ENCODE assay signal across 18 cellular contexts in genomic region chr19:18898533-18899408, GRCh38. TPM values are rescaled to one million over a fixed set of nuclear protein-coding genes. Genes with fewer than 3 reads are reported as not detected.
A peak's percentile ranks its signal among the peaks of the same experiment; 100 is the strongest.
DNase-seq lines count a peak whose midpoint lies in the region; ATAC-seq, FAIRE-seq and TF ChIP-seq lines count a peak whose summit lies in the region.
"Had no signal": no experiment of that assay in that cellular context is flagged by ENCODE, and none has a peak within 500 bp of the region (broad histone marks: within the 10 kb centered on the region; RNA-seq: fewer than 3 reads in every experiment).

No MANE protein-coding gene starts in this region.

- H3K4me1 ChIP-seq in GM12878 (ENCODE audit: control insufficient read depth, insufficient read depth, low read length) (no peaks in the 10 kb centered on the region), spleen (peaks cover 7 to 29% (median 17%) of the 10 kb centered on the region in 6 donors)
- H3K4me1 ChIP-seq in naive thymus-derived CD4-positive, alpha-beta T cell (ENCODE audit: control insufficient read depth in 2 of 2, insufficient read depth in 2 of 2, low read length in 2 of 2), result no peaks in the 10 kb centered on the region

- H3K27ac ChIP-seq in GM12878 (ENCODE audit: control insufficient read depth, insufficient read depth), result no peak overlapping the region
- no peak overlapping the region for H3K27ac ChIP-seq in spleen
- H3K27ac ChIP-seq in naive thymus-derived CD4-positive, alpha-beta T cell (ENCODE audit: low read depth, low read length), result no peak overlapping the region
- H3K27ac ChIP-seq: 22Rv1 had no signal

- RAD21 ChIA-PET in GM12878 (lab: Charles Lee; ENCODE audit: unreplicated experiment), result no interaction called here

- H3K79me2 ChIP-seq in GM12878 (ENCODE audit: control insufficient read depth, insufficient read depth, low read length), result no peaks in the 10 kb centered on the region

- H3K4me3 ChIP-seq in GM12878 (no peak overlapping the region), spleen (no peak overlapping the region)
- no peak overlapping the region for H3K4me3 ChIP-seq in naive thymus-derived CD4-positive, alpha-beta T cell (ENCODE audit: low read length)

- no peak overlapping the region for H2AFZ ChIP-seq in GM12878 (ENCODE audit: control insufficient read depth, low read depth, low read length)

- 76% methylated on average over 19 of the region's 19 CpGs for WGBS in GM12878 (ENCODE audit: insufficient coverage, insufficient replicate concordance, low lambda C conversion rate, missing lambda C conversion rate)
- WGBS in spleen, 5 donors, result 79 to 87% (median 86%) methylated on average over 9 to 19 of the region's 19 CpGs

- no peaks in the 10 kb centered on the region for H4K20me1 ChIP-seq in GM12878 (ENCODE audit: control insufficient read depth, insufficient read depth)

- H3K4me2 ChIP-seq in GM12878 (ENCODE audit: control insufficient read depth, insufficient read depth), result no peak overlapping the region

- H3K27me3 Mint-ChIP-seq in activated T-helper 2 cell treated with anti-CD3 and anti-CD28 coated beads, Interferon-gamma antibody, Interleukin-2, Interleukin-4, amounts not matched to agents 10 μg/mL and 5 μg/mL and 100 μg/mL, durations not matched to agents 14 hours and 24 hours and 36 hours (ENCODE audit: low read depth), result peaks cover 25% of the 10 kb centered on the region
- H3K27me3 Mint-ChIP-seq in naive thymus-derived CD4-positive, alpha-beta T cell, result peaks cover 12 to 28% (median 19%) of the 10 kb centered on the region in 5 donors

- peaks cover 2 to 4% of the 10 kb centered on the region in 2 experiments; a peak in 2 of 4 replicates for H3K36me3 ChIP-seq in GM12878 (ENCODE audit: control insufficient read depth in 2 of 2, insufficient read depth in 2 of 2, low read length in 1 of 2)
- peaks cover 0 to 56% (median 41%) of the 10 kb centered on the region in 6 donors for H3K36me3 ChIP-seq in spleen
- peaks cover 0 to 46% (median 4%) of the 10 kb centered on the region in 3 experiments for H3K36me3 ChIP-seq in naive thymus-derived CD4-positive, alpha-beta T cell (ENCODE audit: control insufficient read depth in 2 of 3, insufficient read depth in 3 of 3, low read length in 3 of 3)

- TF ChIP-seq RAD21 in GM12878 (IDR thresholded peaks at IDR 0.05; ENCODE audit: insufficient read depth, low read depth, low read length), result no peak

- SMC1A ChIA-PET in GM12878 (lab: Charles Lee; ENCODE audit: uncharacterized antibody, unreplicated experiment), result no interaction called here

- FAIRE-seq in GM12878 (lab: Jason Lieb, UNC), result no peak
- FAIRE-seq: GM18507, RCC 7860 had no signal

- in situ Hi-C loops in GM12878 (cut with MboI), result no loop called here

- no peaks in the 10 kb centered on the region for H3K9me3 Mint-ChIP-seq in activated T-helper 2 cell treated with anti-CD3 and anti-CD28 coated beads, Interferon-gamma antibody, Interleukin-2, Interleukin-4, amounts not matched to agents 10 μg/mL and 5 μg/mL and 100 μg/mL, durations not matched to agents 14 hours and 24 hours and 36 hours
- no peaks in the 10 kb centered on the region for H3K9me3 Mint-ChIP-seq in naive thymus-derived CD4-positive, alpha-beta T cell
- H3K9me3 Mint-ChIP-seq: CD8-positive, alpha-beta memory T cell had no signal

- CTCF ChIA-PET in GM12878 (lab: Yijun Ruan, JAX), result no interaction called here
- CTCF ChIA-PET in naive thymus-derived CD4-positive, alpha-beta T cell (lab: Charles Lee), result no interaction called here

- peaks cover 1% of the 10 kb centered on the region for H3K4me1 Mint-ChIP-seq in activated T-helper 2 cell treated with anti-CD3 and anti-CD28 coated beads, Interferon-gamma antibody, Interleukin-2, Interleukin-4, amounts not matched to agents 10 μg/mL and 5 μg/mL and 100 μg/mL, durations not matched to agents 14 hours and 24 hours and 36 hours (ENCODE audit: low read depth)
- H3K4me1 Mint-ChIP-seq in naive thymus-derived CD4-positive, alpha-beta T cell, result peaks cover 2 to 17% (median 11%) of the 10 kb centered on the region in 7 donors

- intact Hi-C loops in GM12878 (cut with micrococcal nuclease; ENCODE audit: unreplicated experiment) (no loop called here), left colon (cut with DNase I, micrococcal nuclease) (no loop called here), spleen (cut with DNase I; ENCODE audit: low total_unique reads) (no loop called here)
- intact Hi-C loops in activated T-helper 2 cell treated with anti-CD3 and anti-CD28 coated beads, Interferon-gamma antibody, Interleukin-2, Interleukin-4, amounts not matched to agents 10 μg/mL and 5 μg/mL and 100 μg/mL, durations not matched to agents 14 hours and 24 hours and 36 hours (cut with micrococcal nuclease), result no loop called here
- intact Hi-C loops in naive thymus-derived CD4-positive, alpha-beta T cell (cut with micrococcal nuclease), result no loop called here

- peaks cover 11% of the 10 kb centered on the region for H3K36me3 Mint-ChIP-seq in activated T-helper 2 cell treated with anti-CD3 and anti-CD28 coated beads, Interferon-gamma antibody, Interleukin-2, Interleukin-4, amounts not matched to agents 10 μg/mL and 5 μg/mL and 100 μg/mL, durations not matched to agents 14 hours and 24 hours and 36 hours (ENCODE audit: low read depth)
- peaks cover 0 to 18% (median 4%) of the 10 kb centered on the region in 5 donors for H3K36me3 Mint-ChIP-seq in naive thymus-derived CD4-positive, alpha-beta T cell

- no peak for TF ChIP-seq CTCF in GM12878 (IDR thresholded peaks at IDR 0.05 in 2 of 3, conservative IDR thresholded peaks at IDR 0.05 in 1 of 3; ENCODE audit: control insufficient read depth in 2 of 3, extremely low read depth in 1 of 3, insufficient read depth in 1 of 3, low read depth in 3 of 3, low read length in 3 of 3)
- TF ChIP-seq CTCF in spleen (IDR thresholded peaks at IDR 0.05 in 8 of 11, conservative IDR thresholded peaks at IDR 0.05 in 3 of 11), result no peak

- TF ChIP-seq POLR2A in GM12878 (IDR thresholded peaks at IDR 0.05; ENCODE audit: low read depth, low read length) (peak; percentile 23; the same call in 1 of the 2 replicates), spleen (IDR thresholded peaks at IDR 0.05) (no peak)

- ATAC-seq in GM12878 (no peak), left colon (peak; percentile 37)
- ATAC-seq in naive thymus-derived CD4-positive, alpha-beta T cell, result no peak

- H3K9ac ChIP-seq in GM12878 (ENCODE audit: control insufficient read depth, insufficient read depth, low read length), result no peak overlapping the region

- DNase-seq in DMS 273 (lab: John Stamatoyannopoulos, UW; ENCODE audit: unreplicated experiment), result peak; percentile 50
- DNase-seq in DMS 273 treated with DMSO at 0.1 percent for 48 hours (lab: John Stamatoyannopoulos, UW), result no peak
- no peak for DNase-seq in GM12878 (ENCODE audit: low read depth, low spot score)
- DNase-seq in left colon, result no peak
- peak; percentile 51 for DNase-seq in spleen
- DNase-seq in occipital lobe (lab: John Stamatoyannopoulos, UW), result no peak
- DNase-seq in activated T-helper 2 cell treated with anti-CD3 and anti-CD28 coated beads, Interferon-gamma antibody, Interleukin-2, Interleukin-4, amounts not matched to agents 10 μg/mL and 5 μg/mL and 100 μg/mL, durations not matched to agents 14 hours and 24 hours and 36 hours (ENCODE audit: low spot score), result no peak
- DNase-seq in naive thymus-derived CD4-positive, alpha-beta T cell, result no peak
- DNase-seq: CD8-positive, alpha-beta memory T cell; Kasumi-1; NCI-H1105 treated with DMSO at 0.1 percent for 48 hours; NCI-H187 treated with DMSO at 0.1 percent for 48 hours; NCI-H446 treated with DMSO at 0.1 percent for 48 hours; NCI-H774; SHP77 treated with DMSO at 0.1 percent for 48 hours had no signal

- POLR2A ChIA-PET in GM12878 (lab: Charles Lee), result no interaction called here
- POLR2A ChIA-PET in naive thymus-derived CD4-positive, alpha-beta T cell (lab: Charles Lee), result interaction anchor here (0.6 kb wide), 1 partner anchor 18 kb away, joined by 3 read pairs; no protein-coding TSS in a partner anchor

- BruUV-seq in GM12878 (replicated peaks; lab: Mats Ljungman, UMichigan), result no TSS peak

- no peak overlapping the region for H3K27ac Mint-ChIP-seq in activated T-helper 2 cell treated with anti-CD3 and anti-CD28 coated beads, Interferon-gamma antibody, Interleukin-2, Interleukin-4, amounts not matched to agents 10 μg/mL and 5 μg/mL and 100 μg/mL, durations not matched to agents 14 hours and 24 hours and 36 hours
- H3K27ac Mint-ChIP-seq in naive thymus-derived CD4-positive, alpha-beta T cell, result no peak overlapping the region

- H3K9me3 ChIP-seq in GM12878 (replicated peaks; ENCODE audit: control insufficient read depth, insufficient read depth, low read length) (no peaks in the 10 kb centered on the region), spleen (no peaks in the 10 kb centered on the region)
- no peaks in the 10 kb centered on the region for H3K9me3 ChIP-seq in naive thymus-derived CD4-positive, alpha-beta T cell (ENCODE audit: control insufficient read depth in 2 of 3, low read length in 3 of 3)

- H3K4me3 Mint-ChIP-seq in activated T-helper 2 cell treated with anti-CD3 and anti-CD28 coated beads, Interferon-gamma antibody, Interleukin-2, Interleukin-4, amounts not matched to agents 10 μg/mL and 5 μg/mL and 100 μg/mL, durations not matched to agents 14 hours and 24 hours and 36 hours (ENCODE audit: low read depth), result no peak overlapping the region
- H3K4me3 Mint-ChIP-seq in naive thymus-derived CD4-positive, alpha-beta T cell, result no peak overlapping the region
- H3K4me3 Mint-ChIP-seq: CD8-positive, alpha-beta memory T cell had no signal

- H3K27me3 ChIP-seq in GM12878 (replicated peaks in 1 of 2; ENCODE audit: control insufficient read depth in 2 of 2, insufficient read depth in 2 of 2, low read length in 1 of 2), result peaks cover 4% of the 10 kb centered on the region in 2 experiments; a peak in 3 of 4 replicates
- peaks cover 4 to 36% (median 28%) of the 10 kb centered on the region in 7 donors for H3K27me3 ChIP-seq in spleen (replicated peaks in 1 of 7)
- no peaks in the 10 kb centered on the region for H3K27me3 ChIP-seq in naive thymus-derived CD4-positive, alpha-beta T cell (ENCODE audit: control insufficient read depth in 2 of 2, insufficient read depth in 2 of 2, low read length in 2 of 2)

- TF ChIP-seq EP300 in GM12878 (IDR thresholded peaks at IDR 0.05; ENCODE audit: borderline replicate concordance in 1 of 2, control insufficient read depth in 1 of 2, low read depth in 2 of 2, low read length in 2 of 2), result no peak

RNA-seq across cellular contexts. Expression of gene CERS1, which starts 2.8 kb away (rescaled TPM):
- not detected in 2 replicates for total RNA-seq in GM12878 (2013; cell fraction: nucleolus; rRNA removed)
- total RNA-seq in GM12878 (2014; rRNA removed) (not detected in 2 replicates), GM12878 (2014; rRNA removed; fragmentation: Illumina TruSeq; extraction: Trizol) (not detected in 2 replicates), GM12878 (2021) (not detected in 2 replicates), left colon (under 1 TPM; 0.12 to 0.59 TPM), spleen (under 1 TPM in 4 of 7 donors, not detected in 3; 0.16 to 0.50 (median 0.40) TPM), occipital lobe (23.4 TPM)
- polyA plus RNA-seq in GM12878 (2011; ENCODE audit: low read depth), result not detected
- polyA plus RNA-seq in GM12878 (2011; rRNA removed) (not detected in 2 replicates), GM12878 (2014; fragmentation: Illumina TruSeq; extraction: Trizol) (not detected in 2 replicates), GM12878 (2014; fragmentation: Nextera tagmentation; extraction: Ambion mirVana) (not detected), GM12878 (2014; rRNA removed) (0.16 TPM in 1 of 2 replicates, not detected in the other), GM12878 (2016; fragmentation: Nextera tagmentation; extraction: Ambion mirVana) (under 1 TPM in 1 of 2 experiments, not detected in 1; 0.19 TPM), spleen (under 1 TPM in 2 of 3 donors, not detected in 1; 0.06 to 0.45 TPM)
- not detected in 2 replicates for polyA plus RNA-seq in GM12878 (2011; cell fraction: cytosol; rRNA removed)
- not detected in 2 replicates for polyA plus RNA-seq in GM12878 (2011; cell fraction: nucleus; rRNA removed)
- 0.08 TPM in 1 of 2 replicates, not detected in the other for polyA plus RNA-seq in GM12878 (2012)
- polyA minus RNA-seq in GM12878 (2011; rRNA and poly(A)+ RNA removed), result not detected in 2 replicates
- not detected in 2 replicates for polyA minus RNA-seq in GM12878 (2011; cell fraction: cytosol; rRNA and poly(A)+ RNA removed)
- polyA minus RNA-seq in GM12878 (2011; cell fraction: nucleus; rRNA and poly(A)+ RNA removed), result not detected in 2 replicates
- 0.09 and 0.18 TPM in 2 replicates for total RNA-seq in activated T-helper 2 cell treated with anti-CD3 and anti-CD28 coated beads, Interferon-gamma antibody, Interleukin-2, Interleukin-4, amounts not matched to agents 10 μg/mL and 5 μg/mL and 100 μg/mL, durations not matched to agents 14 hours and 24 hours and 36 hours
- not detected for total RNA-seq in naive thymus-derived CD4-positive, alpha-beta T cell
- polyA plus RNA-seq in naive thymus-derived CD4-positive, alpha-beta T cell, result not detected
- total RNA-seq: CD8-positive, alpha-beta memory T cell had no signal
- polyA plus RNA-seq: CD8-positive, alpha-beta memory T cell had no signal

RNA-seq across cellular contexts. Expression of gene COPE, which starts 20.4 kb away (rescaled TPM):
- total RNA-seq in GM12878 (2013; cell fraction: nucleolus; rRNA removed), result 79.3 and 88.6 TPM in 2 replicates
- total RNA-seq in GM12878 (2014; rRNA removed), result 281 and 305 TPM in 2 replicates
- total RNA-seq in GM12878 (2014; rRNA removed; fragmentation: Illumina TruSeq; extraction: Trizol), result 101 and 113 TPM in 2 replicates
- total RNA-seq in GM12878 (2021), result 277 and 296 TPM in 2 replicates
- 86.9 TPM for polyA plus RNA-seq in GM12878 (2011; ENCODE audit: low read depth)
- polyA plus RNA-seq in GM12878 (2011; rRNA removed), result 71.8 and 167 TPM in 2 replicates
- polyA plus RNA-seq in GM12878 (2011; cell fraction: cytosol; rRNA removed), result 242 and 419 TPM in 2 replicates
- 239 and 284 TPM in 2 replicates for polyA plus RNA-seq in GM12878 (2011; cell fraction: nucleus; rRNA removed)
- polyA plus RNA-seq in GM12878 (2012), result 218 and 226 TPM in 2 replicates
- 4.3 and 47.5 TPM in 2 replicates for polyA plus RNA-seq in GM12878 (2014; fragmentation: Illumina TruSeq; extraction: Trizol)
- 10 to 100 TPM in 1 of 2 experiments, 1 to 10 TPM in 1; 3.5 to 17.8 TPM for polyA plus RNA-seq in GM12878 (2014; fragmentation: Nextera tagmentation; extraction: Ambion mirVana)
- 278 and 310 TPM in 2 replicates for polyA plus RNA-seq in GM12878 (2014; rRNA removed)
- 100 to 1,000 TPM; 387 to 464 TPM for polyA plus RNA-seq in GM12878 (2016; fragmentation: Nextera tagmentation; extraction: Ambion mirVana)
- 98.5 and 199 TPM in 2 replicates for polyA minus RNA-seq in GM12878 (2011; rRNA and poly(A)+ RNA removed)
- polyA minus RNA-seq in GM12878 (2011; cell fraction: cytosol; rRNA and poly(A)+ RNA removed), result 70.8 and 74.1 TPM in 2 replicates
- polyA minus RNA-seq in GM12878 (2011; cell fraction: nucleus; rRNA and poly(A)+ RNA removed), result 41.2 and 72.7 TPM in 2 replicates
- total RNA-seq in left colon, result 100 to 1,000 TPM; 186 to 200 TPM
- total RNA-seq in spleen, result 100 to 1,000 TPM; 135 to 261 (median 158) TPM
- 100 to 1,000 TPM; 164 to 248 (median 196) TPM for polyA plus RNA-seq in spleen
- total RNA-seq in occipital lobe, result 78.3 TPM
- total RNA-seq in activated T-helper 2 cell treated with anti-CD3 and anti-CD28 coated beads, Interferon-gamma antibody, Interleukin-2, Interleukin-4, amounts not matched to agents 10 μg/mL and 5 μg/mL and 100 μg/mL, durations not matched to agents 14 hours and 24 hours and 36 hours, result 231 and 240 TPM in 2 replicates
- 100 to 1,000 TPM; 124 to 283 (median 163) TPM for total RNA-seq in naive thymus-derived CD4-positive, alpha-beta T cell
- polyA plus RNA-seq in naive thymus-derived CD4-positive, alpha-beta T cell, result 100 to 1,000 TPM; 214 to 247 TPM

RNA-seq across cellular contexts. Expression of gene DDX49, which starts 20.7 kb away (rescaled TPM):
- 22.8 and 25.3 TPM in 2 replicates for total RNA-seq in GM12878 (2013; cell fraction: nucleolus; rRNA removed)
- total RNA-seq in GM12878 (2014; rRNA removed) (78.2 and 85.3 TPM in 2 replicates), GM12878 (2014; rRNA removed; fragmentation: Illumina TruSeq; extraction: Trizol) (39.0 and 39.8 TPM in 2 replicates), GM12878 (2021) (65.6 and 76.5 TPM in 2 replicates), left colon (10 to 100 TPM; 30.7 to 40.0 TPM), spleen (10 to 100 TPM; 31.0 to 42.6 (median 34.8) TPM), occipital lobe (45.7 TPM)
- polyA plus RNA-seq in GM12878 (2011; ENCODE audit: low read depth), result 20.4 TPM
- polyA plus RNA-seq in GM12878 (2011; rRNA removed) (20.0 and 36.9 TPM in 2 replicates), GM12878 (2014; fragmentation: Illumina TruSeq; extraction: Trizol) (7.1 and 25.6 TPM in 2 replicates), GM12878 (2014; fragmentation: Nextera tagmentation; extraction: Ambion mirVana) (1 to 10 TPM in 1 of 2 experiments, under 1 TPM in 1; 0.58 to 5.5 TPM), GM12878 (2014; rRNA removed) (56.4 and 68.9 TPM in 2 replicates), GM12878 (2016; fragmentation: Nextera tagmentation; extraction: Ambion mirVana) (100 to 1,000 TPM in 1 of 2 experiments, 10 to 100 TPM in 1; 86.1 to 102 TPM), spleen (10 to 100 TPM; 37.4 to 48.0 (median 38.7) TPM)
- polyA plus RNA-seq in GM12878 (2011; cell fraction: cytosol; rRNA removed), result 50.9 and 78.3 TPM in 2 replicates
- 60.3 and 73.4 TPM in 2 replicates for polyA plus RNA-seq in GM12878 (2011; cell fraction: nucleus; rRNA removed)
- 36.5 and 39.7 TPM in 2 replicates for polyA plus RNA-seq in GM12878 (2012)
- polyA minus RNA-seq in GM12878 (2011; rRNA and poly(A)+ RNA removed), result 39.8 and 56.9 TPM in 2 replicates
- 18.1 and 33.5 TPM in 2 replicates for polyA minus RNA-seq in GM12878 (2011; cell fraction: cytosol; rRNA and poly(A)+ RNA removed)
- polyA minus RNA-seq in GM12878 (2011; cell fraction: nucleus; rRNA and poly(A)+ RNA removed), result 26.1 and 32.3 TPM in 2 replicates
- total RNA-seq in activated T-helper 2 cell treated with anti-CD3 and anti-CD28 coated beads, Interferon-gamma antibody, Interleukin-2, Interleukin-4, amounts not matched to agents 10 μg/mL and 5 μg/mL and 100 μg/mL, durations not matched to agents 14 hours and 24 hours and 36 hours, result 75.2 and 77.5 TPM in 2 replicates
- total RNA-seq in naive thymus-derived CD4-positive, alpha-beta T cell, result 10 to 100 TPM; 36.4 to 63.2 (median 50.2) TPM
- 10 to 100 TPM; 19.9 to 50.8 TPM for polyA plus RNA-seq in naive thymus-derived CD4-positive, alpha-beta T cell

RNA-seq across cellular contexts. Expression of gene HOMER3, which starts 42.2 kb away (rescaled TPM):
- total RNA-seq in GM12878 (2013; cell fraction: nucleolus; rRNA removed), result 6.0 and 8.7 TPM in 2 replicates
- total RNA-seq in GM12878 (2014; rRNA removed), result 0.05 and 0.85 TPM in 2 replicates
- 0.18 TPM in 1 of 2 replicates, not detected in the other for total RNA-seq in GM12878 (2014; rRNA removed; fragmentation: Illumina TruSeq; extraction: Trizol)
- 0.19 and 0.64 TPM in 2 replicates for total RNA-seq in GM12878 (2021)
- polyA plus RNA-seq in GM12878 (2011; ENCODE audit: low read depth), result not detected
- polyA plus RNA-seq in GM12878 (2011; rRNA removed), result 6.3 and 10.6 TPM in 2 replicates
- polyA plus RNA-seq in GM12878 (2011; cell fraction: cytosol; rRNA removed), result 9.0 and 12.3 TPM in 2 replicates
- 21.3 and 22.0 TPM in 2 replicates for polyA plus RNA-seq in GM12878 (2011; cell fraction: nucleus; rRNA removed)
- polyA plus RNA-seq in GM12878 (2012), result 0.74 and 0.84 TPM in 2 replicates
- polyA plus RNA-seq in GM12878 (2014; fragmentation: Illumina TruSeq; extraction: Trizol), result 0.24 and 0.38 TPM in 2 replicates
- not detected for polyA plus RNA-seq in GM12878 (2014; fragmentation: Nextera tagmentation; extraction: Ambion mirVana)
- polyA plus RNA-seq in GM12878 (2014; rRNA removed), result 0.70 and 0.73 TPM in 2 replicates
- under 1 TPM; 0.35 to 0.36 TPM for polyA plus RNA-seq in GM12878 (2016; fragmentation: Nextera tagmentation; extraction: Ambion mirVana)
- 4.8 and 7.7 TPM in 2 replicates for polyA minus RNA-seq in GM12878 (2011; rRNA and poly(A)+ RNA removed)
- 3.0 and 4.7 TPM in 2 replicates for polyA minus RNA-seq in GM12878 (2011; cell fraction: cytosol; rRNA and poly(A)+ RNA removed)
- 5.7 and 6.6 TPM in 2 replicates for polyA minus RNA-seq in GM12878 (2011; cell fraction: nucleus; rRNA and poly(A)+ RNA removed)
- 1 to 10 TPM; 3.9 to 7.9 TPM for total RNA-seq in left colon
- 100 to 1,000 TPM in 2 of 7 donors, 10 to 100 TPM in 5; 23.0 to 197 (median 80.0) TPM for total RNA-seq in spleen
- polyA plus RNA-seq in spleen, result 100 to 1,000 TPM in 2 of 3 donors, 10 to 100 TPM in 1; 22.4 to 279 (median 148) TPM
- total RNA-seq in occipital lobe, result 12.8 TPM
- 3.6 and 4.4 TPM in 2 replicates for total RNA-seq in activated T-helper 2 cell treated with anti-CD3 and anti-CD28 coated beads, Interferon-gamma antibody, Interleukin-2, Interleukin-4, amounts not matched to agents 10 μg/mL and 5 μg/mL and 100 μg/mL, durations not matched to agents 14 hours and 24 hours and 36 hours
- total RNA-seq in naive thymus-derived CD4-positive, alpha-beta T cell, result 10 to 100 TPM in 1 of 5 experiments, 1 to 10 TPM in 1, under 1 TPM in 2, not detected in 1; 0.53 to 16.3 (median 1.4) TPM
- polyA plus RNA-seq in naive thymus-derived CD4-positive, alpha-beta T cell, result not detected

Comparison
In these comparisons a context has a peak if more than half of its experiments do, and no peak if none do; other contexts are left out.
1. DNase-seq: peak in DMS 273 (single experiment) and spleen (single experiment); none in DMS 273 treated with DMSO at 0.1 percent for 48 hours (single experiment), GM12878 (single experiment), left colon (0 of 2), occipital lobe (single experiment), activated T-helper 2 cell treated with anti-CD3 and anti-CD28 coated beads, Interferon-gamma antibody, Interleukin-2, Interleukin-4, amounts not matched to agents 10 μg/mL and 5 μg/mL and 100 μg/mL, durations not matched to agents 14 hours and 24 hours and 36 hours (single experiment) and naive thymus-derived CD4-positive, alpha-beta T cell (0 of 9).
2. RNA of gene CERS1, which starts 2.8 kb away (total RNA-seq): 23.4 TPM in occipital lobe (single experiment); 0.12 to 0.59 TPM in left colon, 0.09 to 0.18 TPM in activated T-helper 2 cell treated with anti-CD3 and anti-CD28 coated beads, Interferon-gamma antibody, Interleukin-2, Interleukin-4, amounts not matched to agents 10 μg/mL and 5 μg/mL and 100 μg/mL, durations not matched to agents 14 hours and 24 hours and 36 hours, 0.16 to 0.50 TPM in spleen, not detected in GM12878 and not detected in naive thymus-derived CD4-positive, alpha-beta T cell; every median in the first group is over 10 times any median in the second.